ENCODE assay signal across 8 cellular contexts in genomic region chr3:115147329-115148141, GRCh38. TPM values are rescaled to one million over a fixed set of nuclear protein-coding genes. Genes with fewer than 3 reads are reported as not detected.
DNase-seq lines count a peak whose midpoint lies in the region; ATAC-seq and TF ChIP-seq lines count a peak whose summit lies in the region.

No MANE protein-coding gene starts in this region.

- peak overlapping the region; percentile 99 for H3K27ac Mint-ChIP-seq in progenitor cell of endocrine pancreas

- no peak for TF ChIP-seq CTCF in progenitor cell of endocrine pancreas (IDR thresholded peaks at IDR 0.05; ENCODE audit: unreplicated experiment)

- intact Hi-C loops in left ventricle myocardium superior (cut with micrococcal nuclease): loop anchor here (10.0 kb wide), 1 partner anchor 53 kb away; no protein-coding TSS in a partner anchor

- no peaks in the 10 kb centered on the region for H3K27me3 Mint-ChIP-seq in progenitor cell of endocrine pancreas

- H3K9me3 Mint-ChIP-seq in progenitor cell of endocrine pancreas (ENCODE audit: low read depth): no peaks in the 10 kb centered on the region

- peak; percentile 99 for DNase-seq in NCI-H1694 (lab: John Stamatoyannopoulos, UW)
- DNase-seq in T-helper 2 cell: peak; percentile 84 to 100 (median 94)
- DNase-seq in anterior cingulate cortex (lab: John Stamatoyannopoulos, UW): peak; percentile 89 to 100 (median 100)
- peak; percentile 99 for DNase-seq in left ventricle myocardium superior
- peak; percentile 94 for DNase-seq in progenitor cell of endocrine pancreas (ENCODE audit: low spot score, unreplicated experiment)
- DNase-seq in ureter (ENCODE audit: low spot score): peak; percentile 99

- ATAC-seq in GM18498 (IDR thresholded peaks at IDR 0.05; ENCODE audit: unreplicated experiment) (peak; percentile 81), HG02885 (IDR thresholded peaks at IDR 0.05; ENCODE audit: poor library complexity, unreplicated experiment) (peak; percentile 78), left ventricle myocardium superior (peak; percentile 90)

- H3K4me1 Mint-ChIP-seq in progenitor cell of endocrine pancreas (ENCODE audit: low read depth): peaks cover 5% of the 10 kb centered on the region

- peak overlapping the region; percentile 91 for H3K4me3 Mint-ChIP-seq in progenitor cell of endocrine pancreas (ENCODE audit: low read depth)

- H3K36me3 Mint-ChIP-seq in progenitor cell of endocrine pancreas (ENCODE audit: insufficient read depth): no peaks in the 10 kb centered on the region

RNA-seq across cellular contexts. Expression of gene ZBTB20, which starts 0.4 kb away (rescaled TPM):
- total RNA-seq in left ventricle myocardium superior (57.5 TPM), progenitor cell of endocrine pancreas (27.3 and 27.8 TPM in 2 replicates), ureter (110 TPM)

Comparison
In these comparisons a context has a peak if more than half of its experiments do, and no peak if none do; other contexts are left out.
1. Peak in every context shown above with its lines: DNase-seq and ATAC-seq.